ENCODE assay signal across 22 cellular contexts in the genomic region with DNA sequence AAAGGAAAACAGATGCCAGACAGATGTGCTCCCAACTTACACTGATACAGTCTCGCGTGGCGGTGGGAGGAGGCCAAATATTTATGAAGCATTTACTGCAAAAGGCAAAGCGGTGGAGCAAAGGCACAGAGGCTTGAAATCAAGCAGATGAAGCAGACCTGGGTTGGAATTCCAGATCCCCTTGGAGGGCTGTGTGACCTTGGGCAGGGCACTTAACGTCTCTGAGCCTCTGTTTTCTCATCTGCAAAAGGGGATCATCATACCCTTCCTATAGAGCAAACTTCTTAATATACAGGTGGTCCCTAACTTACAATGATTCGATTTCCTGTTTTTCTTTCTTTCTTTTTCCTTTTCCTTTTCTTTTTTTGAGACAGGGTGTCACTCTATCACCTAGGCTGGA. TPM values are rescaled to one million over a fixed set of nuclear protein-coding genes. Genes with fewer than 3 reads are reported as not detected.
"Had no signal": no experiment of that assay in that cellular context is flagged by ENCODE, and none has a peak within 500 bp of the region (broad histone marks: within the 10 kb centered on the region; RNA-seq: fewer than 3 reads in every experiment).

No MANE protein-coding gene starts in this region.

- H3K27ac Mint-ChIP-seq: effector memory CD8-positive, alpha-beta T cell; immature natural killer cell; naive B cell; nephron; stimulated activated memory B cell treated with anti-CD40 and anti-IgM and Interleukin-4, amounts not matched to agents 10 μg/mL and 1 μg/mL and 100 μg/mL, for 72 hours; stimulated activated naive CD8-positive, alpha-beta T cell treated with anti-CD3 and anti-CD28 coated beads, Interleukin-15, Interleukin-2, amounts not matched to agents 100 ng/mL and 50 ng/mL, for 24 hours had no signal

- DNase-seq: effector memory CD8-positive, alpha-beta T cell; esophagus squamous epithelium; foreskin keratinocyte; immature natural killer cell; left cardiac atrium; left ventricle myocardium superior; mesenchymal stem cell; naive B cell; occipital lobe; pancreas; psoas muscle; retina; spleen; stimulated activated CD4-positive, alpha-beta T cell treated with anti-CD3 and anti-CD28 coated beads, Interleukin-15, amount 100 ng/mL, for 24 hours; stimulated activated CD4-positive, alpha-beta T cell treated with anti-CD3 and anti-CD28 coated beads, Interleukin-1b, Interleukin-23, amount 100 ng/mL, for 48 hours; stimulated activated CD4-positive, alpha-beta T cell treated with anti-CD3 and anti-CD28 coated beads, Interleukin-4, amount 100 ng/mL, for 24 hours; transverse colon had no signal

- H3K9me3 Mint-ChIP-seq: effector memory CD8-positive, alpha-beta T cell; immature natural killer cell; nephron; stimulated activated memory B cell treated with anti-CD40 and anti-IgM and Interleukin-4, amounts not matched to agents 10 μg/mL and 1 μg/mL and 100 μg/mL, for 72 hours; stimulated activated naive CD8-positive, alpha-beta T cell treated with anti-CD3 and anti-CD28 coated beads, Interleukin-15, Interleukin-2, amounts not matched to agents 100 ng/mL and 50 ng/mL, for 24 hours had no signal

- H3K4me1 Mint-ChIP-seq: immature natural killer cell, naive B cell had no signal

- H3K36me3 Mint-ChIP-seq: immature natural killer cell; naive B cell; stimulated activated memory B cell treated with anti-CD40 and anti-IgM and Interleukin-4, amounts not matched to agents 10 μg/mL and 1 μg/mL and 100 μg/mL, for 72 hours had no signal

- H3K27ac ChIP-seq: foreskin keratinocyte, psoas muscle had no signal

- H3K4me3 Mint-ChIP-seq: effector memory CD8-positive, alpha-beta T cell; immature natural killer cell; naive B cell; stimulated activated memory B cell treated with anti-CD40 and anti-IgM and Interleukin-4, amounts not matched to agents 10 μg/mL and 1 μg/mL and 100 μg/mL, for 72 hours; stimulated activated naive CD8-positive, alpha-beta T cell treated with anti-CD3 and anti-CD28 coated beads, Interleukin-15, Interleukin-2, amounts not matched to agents 100 ng/mL and 50 ng/mL, for 24 hours had no signal

RNA-seq across cellular contexts. Expression of a gene that starts 54.1 kb away (rescaled TPM):
- total RNA-seq: epithelial cell of proximal tubule, foreskin keratinocyte, skeletal muscle tissue had no signal
